Comparison of ENCODE assay signal across 21 cellular contexts in genomic region chr6:160124605-160125004, GRCh38. TPM values are rescaled to one million over a fixed set of nuclear protein-coding genes. Genes with fewer than 3 reads are reported as not detected.
DNase-seq lines count a peak whose midpoint lies in the region; ATAC-seq, FAIRE-seq and TF ChIP-seq lines count a peak whose summit lies in the region.
"Had no signal": no experiment of that assay in that cellular context is flagged by ENCODE, and none has a peak within 500 bp of the region (broad histone marks: within the 10 kb centered on the region; RNA-seq: fewer than 3 reads in every experiment).

No MANE protein-coding gene starts in this region.

- TF ChIP-seq EP300 in HepG2 (IDR thresholded peaks at IDR 0.05; ENCODE audit: low read depth in 2 of 2, low read length in 2 of 2) (no peak), HepG2 (CRISPR knock-in tag; IDR thresholded peaks at IDR 0.05; ENCODE audit: borderline replicate concordance) (no peak)

- H3K27ac ChIP-seq in body of pancreas, result peak overlapping the region in 3 of 4 donors; percentile 11 to 56 (median 54)
- H3K27ac ChIP-seq in coronary artery, result no peak overlapping the region
- H3K27ac ChIP-seq in HepG2 (ENCODE audit: extremely low read length, insufficient read depth, low read length), result peak overlapping the region; percentile 68
- H3K27ac ChIP-seq: A549, C4-2B had no signal

- H3K4me2 ChIP-seq in HepG2 (ENCODE audit: low read depth, low read length), result peak overlapping the region; percentile 20
- H3K4me2 ChIP-seq: A549 had no signal

- H3K4me1 Mint-ChIP-seq in nephron, result no peaks in the 10 kb centered on the region
- H3K4me1 Mint-ChIP-seq: CD4-positive, alpha-beta memory T cell had no signal

- H2AFZ ChIP-seq in HepG2 (ENCODE audit: low read length), result no peak overlapping the region

- H3K4me1 ChIP-seq in body of pancreas (peaks cover 11% of the 10 kb centered on the region), HepG2 (ENCODE audit: insufficient read depth, low read length) (peaks cover 76% of the 10 kb centered on the region)
- H3K4me1 ChIP-seq: BE2C had no signal

- POLR2A ChIA-PET in HepG2 (lab: Yijun Ruan, JAX), result interaction anchor here (0.6 to 0.8 kb wide), 3 partner anchors 10 to 270 kb away, joined by 3 to 4 read pairs (median 4); no protein-coding TSS in a partner anchor

- no peaks in the 10 kb centered on the region for H3K27me3 Mint-ChIP-seq in nephron (ENCODE audit: low read depth)
- H3K27me3 Mint-ChIP-seq: CD4-positive, alpha-beta memory T cell had no signal

- peak overlapping the region in 2 of 3 experiments; percentile 31 to 90 for H3K27ac Mint-ChIP-seq in nephron
- H3K27ac Mint-ChIP-seq: HFFc6 had no signal

- no peak for FAIRE-seq in HepG2 (lab: Jason Lieb, UNC)
- FAIRE-seq: A549, G401.6, GM12891 had no signal

- BruUV-seq in HepG2 (replicated peaks; lab: Mats Ljungman, UMichigan), result no TSS peak

- TF ChIP-seq RAD21 in HepG2 (CRISPR knock-in tag; IDR thresholded peaks at IDR 0.05), result no peak

- H3K27me3 ChIP-seq in body of pancreas (no peaks in the 10 kb centered on the region), HepG2 (ENCODE audit: control insufficient read depth in 1 of 2, insufficient read depth in 2 of 2, low read length in 2 of 2) (no peaks in the 10 kb centered on the region)

- no peaks in the 10 kb centered on the region for H3K9me3 ChIP-seq in body of pancreas
- H3K9me3 ChIP-seq in HepG2 (ENCODE audit: low read length), result no peaks in the 10 kb centered on the region
- H3K9me3 ChIP-seq: A549, BE2C had no signal

- intact Hi-C loops in body of pancreas (cut with DNase I), result no loop called here
- intact Hi-C loops in HepG2 (cut with micrococcal nuclease; ENCODE audit: unreplicated experiment), result no loop called here

- H3K9ac ChIP-seq in HepG2 (ENCODE audit: insufficient read depth, low read depth, low read length), result no peak overlapping the region; the same call in 1 of the 2 replicates

- no peaks in the 10 kb centered on the region for H3K79me2 ChIP-seq in HepG2 (ENCODE audit: insufficient read depth, low read length)

- H3K36me3 Mint-ChIP-seq in nephron (ENCODE audit: low read depth), result peaks cover 17% of the 10 kb centered on the region

- WGBS in body of pancreas, 2 donors, result 91 to 94% methylated on average over 5 of the region's 5 CpGs
- 94% methylated on average over 5 of the region's 5 CpGs for WGBS in HepG2 (ENCODE audit: low lambda C conversion rate)

- CTCF ChIA-PET in HepG2 (lab: Yijun Ruan, JAX; ENCODE audit: low intra/inter-chr PET ratio, low total read pairs), result no interaction called here

- no peaks in the 10 kb centered on the region for H3K9me3 Mint-ChIP-seq in nephron
- H3K9me3 Mint-ChIP-seq: CD4-positive, alpha-beta memory T cell; HFFc6 had no signal

- TF ChIP-seq POLR2A in body of pancreas (IDR thresholded peaks at IDR 0.05) (no peak), HepG2 (IDR thresholded peaks at IDR 0.05; ENCODE audit: insufficient read depth in 1 of 2, low read depth in 2 of 2, low read length in 2 of 2) (no peak)

- in situ Hi-C loops in HepG2 (cut with HindIII; ENCODE audit: extremely low pct_ligation_motif_present, low pct_unique_long_range_greater_than_20kb), result no loop called here

- no peak overlapping the region for H3K4me3 Mint-ChIP-seq in nephron
- H3K4me3 Mint-ChIP-seq: CD4-positive, alpha-beta memory T cell; HFFc6 had no signal

- DNase-seq in body of pancreas (no peak), coronary artery (ENCODE audit: low spot score) (peak; percentile 54), HepG2 (ENCODE audit: low spot score) (no peak), SW 1271 (lab: John Stamatoyannopoulos, UW) (no peak), HuH-7.5 (ENCODE audit: low spot score) (no peak), SW480 (ENCODE audit: low spot score) (no peak)
- no peak for DNase-seq in activated CD4-positive, alpha-beta T cell treated with anti-CD3 and anti-CD28 coated beads for 4 hours
- DNase-seq: BE2C; CD4-positive, alpha-beta memory T cell; DMS153; DMS79 treated with DMSO at 0.1 percent for 48 hours; EL; HCEC 1CT; HFFc6; IMR-90 had no signal

- H4K20me1 ChIP-seq in HepG2 (ENCODE audit: insufficient read depth, low read length), result no peaks in the 10 kb centered on the region

- no peaks in the 10 kb centered on the region for H3K36me3 ChIP-seq in body of pancreas (replicated peaks in 1 of 2; ENCODE audit: insufficient read depth in 1 of 2, low read depth in 2 of 2)
- no peaks in the 10 kb centered on the region for H3K36me3 ChIP-seq in HepG2 (replicated peaks in 1 of 2; ENCODE audit: control insufficient read depth in 1 of 2, insufficient read depth in 2 of 2, low read length in 2 of 2)
- H3K36me3 ChIP-seq: BE2C had no signal

- H3K4me3 ChIP-seq in body of pancreas (no peak overlapping the region), coronary artery (no peak overlapping the region), HepG2 (replicated peaks in 1 of 3; ENCODE audit: insufficient read depth in 1 of 3, low read depth in 2 of 3, low read length in 3 of 3) (no peak overlapping the region)
- H3K4me3 ChIP-seq: A549 had no signal

- ATAC-seq in body of pancreas (peak; percentile 10), HepG2 (no peak; the same call in 2 of the 3 replicates)
- ATAC-seq: A549 had no signal

- TF ChIP-seq CTCF in body of pancreas (IDR thresholded peaks at IDR 0.05) (no peak), coronary artery (IDR thresholded peaks at IDR 0.05) (no peak), HepG2 (CRISPR knock-in tag; IDR thresholded peaks at IDR 0.05) (no peak), nephron (IDR thresholded peaks at IDR 0.05; ENCODE audit: unreplicated experiment in 3 of 3) (no peak)

TF ChIP-seq in HepG2, 621 proteins besides CTCF, POLR2A, EP300 and RAD21 (continues in another document):
- TF ChIP-seq SP140L (CRISPR knock-in tag; IDR thresholded peaks at IDR 0.05; ENCODE audit: borderline replicate concordance) (no peak), ZSCAN29 (CRISPR knock-in tag; conservative IDR thresholded peaks at IDR 0.05) (no peak), ZNF101 (CRISPR knock-in tag; IDR thresholded peaks at IDR 0.05; ENCODE audit: borderline replicate concordance, low read depth) (no peak), ZNF891 (CRISPR knock-in tag; IDR thresholded peaks at IDR 0.05) (0 out of 2 replicates have a peak, but pooled peaks have one; percentile 42), KLF13 (CRISPR knock-in tag; IDR thresholded peaks at IDR 0.05) (0 out of 2 replicates have a peak, but pooled peaks have one; percentile 36), POGK (CRISPR knock-in tag; conservative IDR thresholded peaks at IDR 0.05) (no peak), CSRNP2 (CRISPR knock-in tag; conservative IDR thresholded peaks at IDR 0.05; ENCODE audit: low read depth) (no peak), NR2F6 (IDR thresholded peaks at IDR 0.05) (no peak), NR2F6 (CRISPR knock-in tag; IDR thresholded peaks at IDR 0.05) (no peak)

RNA-seq across cellular contexts. Expression of gene SLC22A1, which starts 3.0 kb away (rescaled TPM):
- total RNA-seq in body of pancreas, result under 1 TPM; 0.26 to 0.33 TPM
- 0.32 and 0.80 TPM in 2 replicates for total RNA-seq in HepG2 (2016; rRNA removed; fragmentation: Illumina TruSeq; extraction: Trizol)
- total RNA-seq in HepG2 (2016; cell fraction: cytosol; rRNA removed; fragmentation: Illumina TruSeq; extraction: Trizol; ENCODE audit: low read depth), result 0.71 and 0.81 TPM in 2 replicates
- total RNA-seq in HepG2 (2016; cell fraction: insoluble cytoplasmic fraction; rRNA removed; fragmentation: Illumina TruSeq; extraction: Trizol), result 1.5 and 1.6 TPM in 2 replicates
- 1.0 and 1.9 TPM in 2 replicates for total RNA-seq in HepG2 (2016; cell fraction: membrane; rRNA removed; fragmentation: Illumina TruSeq; extraction: Trizol)
- total RNA-seq in HepG2 (2016; cell fraction: nucleus; rRNA removed; fragmentation: Illumina TruSeq; extraction: Trizol), result 3.6 and 3.7 TPM in 2 replicates
- polyA plus RNA-seq in HepG2 (2011; rRNA removed), result 0.82 and 0.87 TPM in 2 replicates
- polyA plus RNA-seq in HepG2 (2011; cell fraction: cytosol; rRNA removed), result 0.32 and 0.38 TPM in 2 replicates
- polyA plus RNA-seq in HepG2 (2011; cell fraction: nucleus; rRNA removed), result 3.3 and 4.4 TPM in 2 replicates
- 0.80 and 2.9 TPM in 2 replicates for polyA plus RNA-seq in HepG2 (2012)
- 0.35 and 1.7 TPM in 2 replicates for polyA plus RNA-seq in HepG2 (2016; cell fraction: cytosol; fragmentation: Illumina TruSeq; extraction: Trizol; ENCODE audit: low read depth)
- polyA plus RNA-seq in HepG2 (2016; cell fraction: insoluble cytoplasmic fraction; fragmentation: Illumina TruSeq; extraction: Trizol; ENCODE audit: low read depth), result 0.33 and 1.2 TPM in 2 replicates
- 0.64 and 1.2 TPM in 2 replicates for polyA plus RNA-seq in HepG2 (2016; cell fraction: membrane; fragmentation: Illumina TruSeq; extraction: Trizol; ENCODE audit: low read depth)
- 4.3 and 5.2 TPM in 2 replicates for polyA plus RNA-seq in HepG2 (2016; cell fraction: nucleus; fragmentation: Illumina TruSeq; extraction: Trizol; ENCODE audit: insufficient read depth, low read depth)
- polyA minus RNA-seq in HepG2 (2011; rRNA and poly(A)+ RNA removed; ENCODE audit: low replicate concordance), result 1.3 and 7.3 TPM in 2 replicates
- 0.40 TPM in 1 of 2 replicates, not detected in the other for polyA minus RNA-seq in HepG2 (2011; cell fraction: cytosol; rRNA and poly(A)+ RNA removed)
- 7.7 and 8.6 TPM in 2 replicates for polyA minus RNA-seq in HepG2 (2011; cell fraction: nucleus; rRNA and poly(A)+ RNA removed)
- total RNA-seq: H4, IMR-90 had no signal

Comparison
In these comparisons a context has a peak if more than half of its experiments do, and no peak if none do; other contexts are left out.
1. H3K27ac ChIP-seq: peak in body of pancreas (3 of 4) and HepG2 (single experiment); none in coronary artery (0 of 2).